In genomic region chr1:168273575-168273974, GRCh38 we compare ENCODE assay signal across 17 cellular contexts.
"Had no signal": no experiment of that assay in that cellular context is flagged by ENCODE, and none has a peak within 500 bp of the region (broad histone marks: within the 10 kb centered on the region; RNA-seq: fewer than 3 reads in every experiment).

No MANE protein-coding gene starts in this region.

- H3K27ac Mint-ChIP-seq: activated CD4-positive, alpha-beta T cell treated with anti-CD3 and anti-CD28 coated beads, Interleukin-2, amount 10 ng/mL, durations not matched to agents 7 days and 5 days; activated T-helper 17 cell treated with anti-CD3 and anti-CD28 coated beads, Interleukin-2, amount 50 U/mL, for 72 hours; naive thymus-derived CD8-positive, alpha-beta T cell; stimulated activated naive CD8-positive, alpha-beta T cell treated with anti-CD3 and anti-CD28 coated beads, Interleukin-15, Interleukin-2, amounts not matched to agents 100 ng/mL and 50 ng/mL, for 24 hours had no signal

- ATAC-seq: activated T-helper 17 cell treated with anti-CD3 and anti-CD28 coated beads, Interleukin-2, amount 50 U/mL, for 72 hours; naive thymus-derived CD8-positive, alpha-beta T cell had no signal

- H3K27me3 Mint-ChIP-seq: activated CD4-positive, alpha-beta T cell treated with anti-CD3 and anti-CD28 coated beads, Interleukin-2, amount 10 ng/mL, durations not matched to agents 7 days and 5 days; activated T-helper 17 cell treated with anti-CD3 and anti-CD28 coated beads, Interleukin-2, amount 50 U/mL, for 72 hours; naive thymus-derived CD8-positive, alpha-beta T cell; stimulated activated naive CD8-positive, alpha-beta T cell treated with anti-CD3 and anti-CD28 coated beads, Interleukin-15, Interleukin-2, amounts not matched to agents 100 ng/mL and 50 ng/mL, for 24 hours had no signal

- H3K4me3 ChIP-seq: colonic mucosa, hepatocyte, left ventricle myocardium inferior, right atrium auricular region, skin epidermis, suprapubic skin had no signal

- H3K9me3 Mint-ChIP-seq: activated T-helper 17 cell treated with anti-CD3 and anti-CD28 coated beads, Interleukin-2, amount 50 U/mL, for 72 hours had no signal

- H3K4me3 Mint-ChIP-seq: activated CD4-positive, alpha-beta T cell treated with anti-CD3 and anti-CD28 coated beads, Interleukin-2, amount 10 ng/mL, durations not matched to agents 7 days and 5 days; activated T-helper 17 cell treated with anti-CD3 and anti-CD28 coated beads, Interleukin-2, amount 50 U/mL, for 72 hours; naive thymus-derived CD8-positive, alpha-beta T cell; stimulated activated naive CD8-positive, alpha-beta T cell treated with anti-CD3 and anti-CD28 coated beads, Interleukin-15, Interleukin-2, amounts not matched to agents 100 ng/mL and 50 ng/mL, for 24 hours had no signal

- DNase-seq: activated CD4-positive, alpha-beta T cell treated with anti-CD3 and anti-CD28 coated beads, Interleukin-2, amount 10 ng/mL, durations not matched to agents 7 days and 5 days; activated CD4-positive, CD25-positive, alpha-beta regulatory T cell; activated naive CD4-positive, alpha-beta T cell treated with Interleukin-2 at 50 U/mL for 16 hours; aorta; colonic mucosa; kidney; left ventricle myocardium inferior; naive thymus-derived CD8-positive, alpha-beta T cell; stimulated activated CD4-positive, alpha-beta T cell treated with anti-CD3 and anti-CD28 coated beads, Interleukin-4, amount 100 ng/mL, for 24 hours; trophoblast cell had no signal

- FAIRE-seq: endometrium, kidney had no signal

- H3K4me1 Mint-ChIP-seq: activated CD4-positive, alpha-beta T cell treated with anti-CD3 and anti-CD28 coated beads, Interleukin-2, amount 10 ng/mL, durations not matched to agents 7 days and 5 days had no signal
